In the genomic region with DNA sequence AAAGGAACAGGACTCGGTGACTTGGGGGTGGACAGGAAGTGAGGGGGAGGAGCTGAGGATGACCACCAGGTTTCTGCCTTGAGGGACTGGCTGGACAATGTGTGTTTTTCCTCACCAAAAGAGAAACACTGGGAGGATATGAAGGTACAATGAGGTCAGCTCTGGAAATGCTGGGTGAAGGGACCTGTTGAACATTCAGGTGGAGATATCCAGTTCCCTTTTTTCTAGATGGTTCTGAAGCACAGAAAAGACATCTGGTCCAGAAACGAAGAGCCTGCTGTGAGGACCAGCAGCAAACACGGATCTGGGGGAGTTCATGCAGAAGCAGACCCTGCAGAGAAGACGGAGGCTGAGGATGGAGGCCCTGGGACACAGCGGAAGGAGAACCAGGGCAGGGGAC, we compare ENCODE assay signal across 20 cellular contexts. TPM values are rescaled to one million over a fixed set of nuclear protein-coding genes. Genes with fewer than 3 reads are reported as not detected.
DNase-seq lines count a peak whose midpoint lies in the region; ATAC-seq and TF ChIP-seq lines count a peak whose summit lies in the region.
"Had no signal": no experiment of that assay in that cellular context is flagged by ENCODE, and none has a peak within 500 bp of the region (broad histone marks: within the 10 kb centered on the region; RNA-seq: fewer than 3 reads in every experiment).

No MANE protein-coding gene starts in this region.

- CTCF ChIA-PET in IMR-90 (lab: Yijun Ruan, JAX), result no interaction called here

- H3K4me1 Mint-ChIP-seq in activated T-cell treated with anti-CD3 and anti-CD28 coated beads, Interleukin-2, amount 50 U/mL, for 24 hours (ENCODE audit: low read depth), result peaks cover 78% of the 10 kb centered on the region
- H3K4me1 Mint-ChIP-seq in endodermal cell, result peaks cover 19% of the 10 kb centered on the region
- peaks cover 68% of the 10 kb centered on the region for H3K4me1 Mint-ChIP-seq in stimulated activated effector memory CD8-positive, alpha-beta T cell treated with anti-CD3 and anti-CD28 coated beads, Interleukin-12 subunit alpha, Interleukin-12 subunit beta, amount 100 ng/mL, for 72 hours

- TF ChIP-seq RAD21 in IMR-90 (IDR thresholded peaks at IDR 0.05; ENCODE audit: low read length), result no peak

- H3K4me1 ChIP-seq in IMR-90 (ENCODE audit: control insufficient read depth, insufficient read depth, low read length) (peaks cover 26% of the 10 kb centered on the region), endodermal cell (ENCODE audit: control insufficient read depth, insufficient read depth, low read length) (no peaks in the 10 kb centered on the region)
- H3K4me1 ChIP-seq: parathyroid adenoma had no signal

- WGBS in IMR-90 (ENCODE audit: extremely low coverage in 2 of 2, insufficient read length in 1 of 2), 2 experiments, result 89% methylated on average over 3 of the region's 5 CpGs; no CpG with 5 or more reads in 1 of the 2 experiments
- 92 to 100% methylated on average over 5 of the region's 5 CpGs for WGBS in endodermal cell (ENCODE audit: insufficient coverage in 1 of 2, insufficient read length in 1 of 2), 2 experiments

- TF ChIP-seq POLR2A in IMR-90 (IDR thresholded peaks at IDR 0.05; ENCODE audit: low read depth, low read length), result no peak

- no TSS peak for BruUV-seq in IMR-90 (replicated peaks; lab: Mats Ljungman, UMichigan)

- H3K4me2 ChIP-seq in IMR-90 (ENCODE audit: low read depth, low read length), result no peak overlapping the region

- H3K79me1 ChIP-seq in IMR-90 (ENCODE audit: low read depth in 1 of 2, low read length in 2 of 2), result peaks cover 14 to 77% of the 10 kb centered on the region in 2 experiments

- peak overlapping the region; percentile 31 for H3K4ac ChIP-seq in IMR-90 (ENCODE audit: low read depth, low read length)

- no peak overlapping the region for H3K4me3 Mint-ChIP-seq in activated T-cell treated with anti-CD3 and anti-CD28 coated beads, Interleukin-2, amount 50 U/mL, for 24 hours
- H3K4me3 Mint-ChIP-seq in endodermal cell, result no peak overlapping the region
- no peak overlapping the region for H3K4me3 Mint-ChIP-seq in stimulated activated effector memory CD8-positive, alpha-beta T cell treated with anti-CD3 and anti-CD28 coated beads, Interleukin-12 subunit alpha, Interleukin-12 subunit beta, amount 100 ng/mL, for 72 hours
- H3K4me3 Mint-ChIP-seq: brain had no signal

- no peak for DNase-seq in activated T-cell treated with anti-CD3 and anti-CD28 coated beads, Interleukin-2, amount 50 U/mL, for 24 hours
- DNase-seq in activated T-cell treated with anti-CD3 and anti-CD28 coated beads, Interleukin-2, amount 50 U/mL, for 48 hours, result no peak
- DNase-seq in IMR-90, result no peak
- no peak for DNase-seq in endodermal cell
- DNase-seq in stimulated activated effector memory CD8-positive, alpha-beta T cell treated with anti-CD3 and anti-CD28 coated beads, Interleukin-12 subunit alpha, Interleukin-12 subunit beta, amount 100 ng/mL, for 72 hours (ENCODE audit: low spot score in 2 of 2), result no peak
- DNase-seq in Ammon's horn (ENCODE audit: low spot score), result no peak
- DNase-seq in GM10266 (ENCODE audit: extremely low spot score), result no peak
- DNase-seq: activated CD4-positive, alpha-beta T cell treated with anti-CD3 and anti-CD28 coated beads for 4 hours; Calu3; colonic mucosa; mesendoderm; NCI-H1417 treated with DMSO at 0.1 percent for 48 hours; NCI-H2107; NCI-H510A; stimulated activated CD4-positive, alpha-beta T cell treated with anti-CD3 and anti-CD28 coated beads, Interleukin-15, amount 100 ng/mL, for 24 hours had no signal

- in situ Hi-C loops in IMR-90 (cut with MboI; ENCODE audit: low sequenced_read_pairs), result no loop called here

- ATAC-seq in IMR-90 (ENCODE audit: low read depth) (no peak), GM18870 (IDR thresholded peaks at IDR 0.05; ENCODE audit: unreplicated experiment) (no peak)
- ATAC-seq in stimulated activated effector memory CD8-positive, alpha-beta T cell treated with anti-CD3 and anti-CD28 coated beads, Interleukin-12 subunit alpha, Interleukin-12 subunit beta, amount 100 ng/mL, for 72 hours, result no peak

- no peak overlapping the region for H2BK5ac ChIP-seq in IMR-90 (ENCODE audit: low read depth, low read length, poor library complexity, severe bottlenecking)

- H3K27me3 ChIP-seq in IMR-90 (ENCODE audit: control insufficient read depth, insufficient read depth, low read length) (no peaks in the 10 kb centered on the region), endodermal cell (ENCODE audit: control insufficient read depth, insufficient read depth, low read length, poor library complexity, severe bottlenecking) (no peaks in the 10 kb centered on the region)
- H3K27me3 ChIP-seq: colonic mucosa had no signal

- H2BK20ac ChIP-seq in IMR-90 (ENCODE audit: low read depth, low read length), result peak overlapping the region; percentile 24

- peaks cover 41% of the 10 kb centered on the region for H3K9me1 ChIP-seq in IMR-90 (ENCODE audit: insufficient read depth, low read length)

- peaks cover 10% of the 10 kb centered on the region for H3K36me3 Mint-ChIP-seq in activated T-cell treated with anti-CD3 and anti-CD28 coated beads, Interleukin-2, amount 50 U/mL, for 24 hours (ENCODE audit: low read depth)
- H3K36me3 Mint-ChIP-seq in endodermal cell (ENCODE audit: low read depth), result no peaks in the 10 kb centered on the region
- no peaks in the 10 kb centered on the region for H3K36me3 Mint-ChIP-seq in stimulated activated effector memory CD8-positive, alpha-beta T cell treated with anti-CD3 and anti-CD28 coated beads, Interleukin-12 subunit alpha, Interleukin-12 subunit beta, amount 100 ng/mL, for 72 hours

- TF ChIP-seq CTCF in IMR-90 (conservative IDR thresholded peaks at IDR 0.05; ENCODE audit: low read depth, low read length) (no peak), endodermal cell (conservative IDR thresholded peaks at IDR 0.05) (no peak), GM10266 (IDR thresholded peaks at IDR 0.05; ENCODE audit: control insufficient read depth, insufficient read depth, low read depth, missing control alignments) (no peak)

- H3K27ac Mint-ChIP-seq in activated T-cell treated with anti-CD3 and anti-CD28 coated beads, Interleukin-2, amount 50 U/mL, for 24 hours, result peak overlapping the region; percentile 60
- H3K27ac Mint-ChIP-seq in endodermal cell, result peak overlapping the region; percentile 33
- peak overlapping the region; percentile 88 for H3K27ac Mint-ChIP-seq in stimulated activated effector memory CD8-positive, alpha-beta T cell treated with anti-CD3 and anti-CD28 coated beads, Interleukin-12 subunit alpha, Interleukin-12 subunit beta, amount 100 ng/mL, for 72 hours
- H3K27ac Mint-ChIP-seq: activated T-helper 2 cell treated with anti-CD3 and anti-CD28 coated beads, Interferon-gamma antibody, Interleukin-2, Interleukin-4, amounts not matched to agents 10 μg/mL and 5 μg/mL and 100 μg/mL, durations not matched to agents 14 hours and 24 hours and 36 hours; brain had no signal

- intact Hi-C loops in IMR-90 (cut with micrococcal nuclease), result no loop called here

- H4K8ac ChIP-seq in IMR-90 (ENCODE audit: low read depth in 2 of 2, low read length in 2 of 2), result peak overlapping the region in 1 of 2 experiments; percentile 2; a peak in 1 of 4 replicates

- H2BK15ac ChIP-seq in IMR-90 (ENCODE audit: low read depth, low read length), result peak overlapping the region; percentile 33; the same call in 1 of the 3 replicates

- H3K36me3 ChIP-seq in IMR-90 (ENCODE audit: control insufficient read depth, insufficient read depth, low read length) (peaks cover 4% of the 10 kb centered on the region), endodermal cell (ENCODE audit: control insufficient read depth, insufficient read depth, low read length) (no peaks in the 10 kb centered on the region)
- H3K36me3 ChIP-seq: colonic mucosa had no signal

- POLR2A ChIA-PET in IMR-90 (lab: Charles Lee; ENCODE audit: unreplicated experiment), result no interaction called here

- H3K27me3 Mint-ChIP-seq in activated T-cell treated with anti-CD3 and anti-CD28 coated beads, Interleukin-2, amount 50 U/mL, for 24 hours, result no peaks in the 10 kb centered on the region
- H3K27me3 Mint-ChIP-seq in endodermal cell (ENCODE audit: insufficient read depth), result no peaks in the 10 kb centered on the region
- H3K27me3 Mint-ChIP-seq: brain had no signal

- 0 out of 2 replicates have a peak overlapping the region, but pooled peaks have one; percentile 16 for H3K14ac ChIP-seq in IMR-90 (replicated peaks; ENCODE audit: low read depth, low read length)

- no peak overlapping the region for H3K18ac ChIP-seq in IMR-90 (ENCODE audit: low read depth, low read length)

- dilution Hi-C loops in IMR-90 (cut with HindIII; ENCODE audit: low sequenced_read_pairs, unreplicated experiment), result no loop called here

- no peak overlapping the region for H2AFZ ChIP-seq in IMR-90 (replicated peaks; ENCODE audit: low read length, poor library complexity)
- H2AFZ ChIP-seq: parathyroid adenoma had no signal

- no peak overlapping the region for H3K9ac ChIP-seq in IMR-90 (ENCODE audit: low read depth, low read length)
- no peak overlapping the region for H3K9ac ChIP-seq in endodermal cell (ENCODE audit: extremely low read depth, low read length, poor library complexity, severe bottlenecking)
- H3K9ac ChIP-seq: parathyroid adenoma had no signal

- H3K27ac ChIP-seq in IMR-90 (ENCODE audit: insufficient read depth, low read length) (no peak overlapping the region), endodermal cell (ENCODE audit: low read depth, low read length) (no peak overlapping the region)
- H3K27ac ChIP-seq: 22Rv1, colonic mucosa, parathyroid adenoma had no signal

- no peak overlapping the region for H3K23ac ChIP-seq in IMR-90 (ENCODE audit: low read depth, low read length)

- H4K5ac ChIP-seq in IMR-90 (ENCODE audit: low read depth, low read length), result no peak overlapping the region

- H3K9me3 Mint-ChIP-seq in activated T-cell treated with anti-CD3 and anti-CD28 coated beads, Interleukin-2, amount 50 U/mL, for 24 hours, result no peaks in the 10 kb centered on the region
- H3K9me3 Mint-ChIP-seq in endodermal cell, result no peaks in the 10 kb centered on the region
- H3K9me3 Mint-ChIP-seq in stimulated activated effector memory CD8-positive, alpha-beta T cell treated with anti-CD3 and anti-CD28 coated beads, Interleukin-12 subunit alpha, Interleukin-12 subunit beta, amount 100 ng/mL, for 72 hours, result no peaks in the 10 kb centered on the region
- H3K9me3 Mint-ChIP-seq: activated T-helper 2 cell treated with anti-CD3 and anti-CD28 coated beads, Interferon-gamma antibody, Interleukin-2, Interleukin-4, amounts not matched to agents 10 μg/mL and 5 μg/mL and 100 μg/mL, durations not matched to agents 14 hours and 24 hours and 36 hours had no signal

- no peak overlapping the region for H3K56ac ChIP-seq in IMR-90 (ENCODE audit: extremely low read depth, insufficient read depth, low read length)

- H2BK120ac ChIP-seq in IMR-90 (ENCODE audit: low read depth, low read length), result no peak overlapping the region

- H3K9me3 ChIP-seq in IMR-90 (ENCODE audit: control insufficient read depth, insufficient read depth, low read length) (no peaks in the 10 kb centered on the region), endodermal cell (ENCODE audit: control insufficient read depth, low read length) (no peaks in the 10 kb centered on the region)
- H3K9me3 ChIP-seq: colonic mucosa had no signal

- peak overlapping the region; percentile 31; the same call in 1 of the 2 replicates for H2AK5ac ChIP-seq in IMR-90 (ENCODE audit: low read depth, low read length)

- H3K4me3 ChIP-seq in IMR-90 (ENCODE audit: insufficient read depth, low read depth, low read length) (no peak overlapping the region), endodermal cell (ENCODE audit: low read length) (no peak overlapping the region)
- H3K4me3 ChIP-seq: colonic mucosa had no signal

- H2AK9ac ChIP-seq in IMR-90 (replicated peaks; ENCODE audit: low read depth, low read length, poor library complexity), result no peak overlapping the region

- peak overlapping the region; percentile 8; the same call in 1 of the 2 replicates for H4K91ac ChIP-seq in IMR-90 (ENCODE audit: insufficient read depth, low read depth, low read length)

- H4K20me1 ChIP-seq in IMR-90 (ENCODE audit: insufficient read depth, low read length), result peaks cover 57% of the 10 kb centered on the region

RNA-seq across cellular contexts. Expression of a gene that starts 17.5 kb away (rescaled TPM):
- 27.6 and 29.4 TPM in 2 replicates for total RNA-seq in IMR-90 (2012; rRNA removed)
- polyA plus RNA-seq in IMR-90 (2012; rRNA removed), result 60.1 and 65.0 TPM in 2 replicates
- 40.0 and 40.7 TPM in 2 replicates for polyA plus RNA-seq in IMR-90 (2012; cell fraction: cytosol; rRNA removed)
- 81.6 and 132 TPM in 2 replicates for polyA plus RNA-seq in IMR-90 (2012; cell fraction: nucleus; rRNA removed; ENCODE audit: low replicate concordance)
- 100 to 1,000 TPM in 1 of 2 donors, 10 to 100 TPM in 1; 95.0 to 106 TPM for total RNA-seq in endodermal cell
- 59.0 TPM for polyA plus RNA-seq in endodermal cell (2013, experiment 1 of 2)
- polyA plus RNA-seq in endodermal cell (2013, experiment 2 of 2), result 53.9 TPM

Comparison
In these comparisons a context has a peak if more than half of its experiments do, and no peak if none do; other contexts are left out.
1. H3K27ac Mint-ChIP-seq: peak in every context shown above with its lines; median percentile 88 in stimulated activated effector memory CD8-positive, alpha-beta T cell treated with anti-CD3 and anti-CD28 coated beads, Interleukin-12 subunit alpha, Interleukin-12 subunit beta, amount 100 ng/mL, for 72 hours; 60 in activated T-cell treated with anti-CD3 and anti-CD28 coated beads, Interleukin-2, amount 50 U/mL, for 24 hours; 33 in endodermal cell.